16 cellular contexts compared by ENCODE assay signal in the genomic region with DNA sequence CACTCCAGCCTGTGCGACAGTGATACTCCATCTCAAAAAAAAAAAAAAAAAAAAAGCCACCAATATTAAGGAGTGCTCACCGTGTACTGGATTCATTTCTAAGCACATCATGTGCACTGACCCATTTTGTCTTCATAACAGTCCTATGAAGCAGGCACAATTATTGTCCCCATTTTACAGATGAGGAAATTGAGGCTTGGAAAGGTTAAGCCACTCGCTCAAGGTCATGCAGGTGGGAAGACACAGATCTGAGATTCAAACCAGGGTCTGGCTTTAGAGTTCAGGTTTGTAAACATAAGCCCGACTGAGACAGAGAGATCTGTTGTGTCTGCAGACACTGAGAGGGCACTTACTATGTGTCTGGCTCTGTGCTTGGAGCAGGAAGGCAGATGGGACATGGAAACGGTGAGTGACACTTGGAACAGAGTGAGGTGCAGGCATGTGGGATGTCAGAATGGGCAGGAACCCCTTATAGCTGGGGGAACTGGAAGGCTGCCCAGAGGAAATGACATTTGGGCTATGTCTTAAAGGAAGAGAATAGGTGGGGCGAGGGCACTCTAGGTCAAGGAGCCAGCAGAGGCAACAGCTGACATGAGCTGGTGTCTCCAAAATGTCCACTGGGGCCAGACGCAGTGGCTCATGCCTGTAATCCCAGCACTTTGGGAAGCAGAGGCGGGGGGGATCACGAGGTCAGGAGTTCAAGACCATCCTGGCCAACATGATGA.
DNase-seq lines count a peak whose midpoint lies in the region; ATAC-seq, FAIRE-seq and TF ChIP-seq lines count a peak whose summit lies in the region.
"Had no signal": no experiment of that assay in that cellular context is flagged by ENCODE, and none has a peak within 500 bp of the region (broad histone marks: within the 10 kb centered on the region; RNA-seq: fewer than 3 reads in every experiment).

No MANE protein-coding gene starts in this region.

- H3K9me3 ChIP-seq in RWPE2 (ENCODE audit: severe bottlenecking): no peaks in the 10 kb centered on the region

- no peaks in the 10 kb centered on the region for H3K27me3 Mint-ChIP-seq in activated CD4-positive, alpha-beta T cell treated with anti-CD3 and anti-CD28 coated beads, Interleukin-2, amount 10 ng/mL, durations not matched to agents 7 days and 5 days
- H3K27me3 Mint-ChIP-seq in chondrocyte (ENCODE audit: low read depth) (no peaks in the 10 kb centered on the region), nephron progenitor cell (ENCODE audit: low read depth, poor library complexity) (no peaks in the 10 kb centered on the region)

- no peak overlapping the region for H3K4me3 Mint-ChIP-seq in activated CD4-positive, alpha-beta T cell treated with anti-CD3 and anti-CD28 coated beads, Interleukin-2, amount 10 ng/mL, durations not matched to agents 7 days and 5 days
- H3K4me3 Mint-ChIP-seq in chondrocyte (ENCODE audit: unreplicated experiment) (no peak overlapping the region), nephron progenitor cell (no peak overlapping the region)

- peaks cover 2% of the 10 kb centered on the region for H3K9me3 Mint-ChIP-seq in activated CD4-positive, alpha-beta T cell treated with anti-CD3 and anti-CD28 coated beads, Interleukin-2, amount 10 ng/mL, durations not matched to agents 7 days and 5 days
- no peaks in the 10 kb centered on the region for H3K9me3 Mint-ChIP-seq in chondrocyte (ENCODE audit: low read depth)
- no peaks in the 10 kb centered on the region for H3K9me3 Mint-ChIP-seq in nephron progenitor cell

- TF ChIP-seq CTCF in RWPE2 (IDR thresholded peaks at IDR 0.05; ENCODE audit: poor library complexity, severe bottlenecking) (no peak), chondrocyte (IDR thresholded peaks at IDR 0.05) (no peak), nephron progenitor cell (IDR thresholded peaks at IDR 0.05) (no peak)

- no peak overlapping the region for H3K4me3 ChIP-seq in RWPE2 (ENCODE audit: severe bottlenecking)

- peak; percentile 23; the same call in 2 of the 3 replicates for ATAC-seq in RWPE2 (ENCODE audit: low read depth)
- ATAC-seq in GM19397 (IDR thresholded peaks at IDR 0.05; ENCODE audit: unreplicated experiment): no peak
- no peak for ATAC-seq in HG03139 (IDR thresholded peaks at IDR 0.05; ENCODE audit: unreplicated experiment)

- H3K27me3 ChIP-seq in RWPE2 (ENCODE audit: insufficient read depth, poor library complexity, severe bottlenecking): no peaks in the 10 kb centered on the region

- peaks cover 4% of the 10 kb centered on the region for H3K4me1 ChIP-seq in RWPE2 (ENCODE audit: insufficient read depth, poor library complexity, severe bottlenecking)

- CTCF ChIA-PET in activated CD4-positive, alpha-beta T cell treated with anti-CD3 and anti-CD28 coated beads, Interleukin-2, amount 10 ng/mL, durations not matched to agents 7 days and 5 days (lab: Charles Lee): interaction anchor here (0.7 to 1.8 kb wide), 7 partner anchors 12 to 70 kb away, joined by 3 to 6 read pairs (median 3); partner anchors contain the start of gene STK10

- POLR2A ChIA-PET in activated CD4-positive, alpha-beta T cell treated with anti-CD3 and anti-CD28 coated beads, Interleukin-2, amount 10 ng/mL, durations not matched to agents 7 days and 5 days (lab: Charles Lee): interaction anchor here (0.6 kb wide), 1 partner anchor 157 kb away, joined by 4 read pairs; no protein-coding TSS in a partner anchor

- H3K27ac ChIP-seq in RWPE2 (ENCODE audit: poor library complexity, severe bottlenecking): no peak overlapping the region

- peaks cover 17% of the 10 kb centered on the region for H3K36me3 ChIP-seq in RWPE2 (ENCODE audit: low read depth)

- no peak for DNase-seq in activated CD4-positive, alpha-beta T cell treated with anti-CD3 and anti-CD28 coated beads, Interleukin-2, amount 10 ng/mL, durations not matched to agents 7 days and 5 days
- DNase-seq in activated CD4-positive, alpha-beta T cell treated with anti-CD3 and anti-CD28 coated beads for 4 hours: no peak
- DNase-seq in RWPE2 (ENCODE audit: low spot score): no peak
- no peak for DNase-seq in chondrocyte (ENCODE audit: low spot score)
- DNase-seq in nephron progenitor cell: no peak
- DNase-seq in urothelium cell line (ENCODE audit: low spot score): no peak
- DNase-seq: ACHN; activated CD4-positive, alpha-beta T cell treated with anti-CD3 and anti-CD28 coated beads, Interleukin-2, amount 50 U/mL, for 48 hours; amniotic stem cell; DMS53; Karpas-422; NCI-H1930; small intestine had no signal

- peak overlapping the region; percentile 74 for H3K27ac Mint-ChIP-seq in activated CD4-positive, alpha-beta T cell treated with anti-CD3 and anti-CD28 coated beads, Interleukin-2, amount 10 ng/mL, durations not matched to agents 7 days and 5 days
- H3K27ac Mint-ChIP-seq in chondrocyte (ENCODE audit: unreplicated experiment) (peak overlapping the region; percentile 52), nephron progenitor cell (peak overlapping the region; percentile 37)

- peaks cover 64% of the 10 kb centered on the region for H3K4me1 Mint-ChIP-seq in activated CD4-positive, alpha-beta T cell treated with anti-CD3 and anti-CD28 coated beads, Interleukin-2, amount 10 ng/mL, durations not matched to agents 7 days and 5 days
- peaks cover 33% of the 10 kb centered on the region for H3K4me1 Mint-ChIP-seq in chondrocyte (ENCODE audit: low read depth)
- H3K4me1 Mint-ChIP-seq in nephron progenitor cell: peaks cover 11% of the 10 kb centered on the region

- peaks cover 61% of the 10 kb centered on the region for H3K36me3 Mint-ChIP-seq in activated CD4-positive, alpha-beta T cell treated with anti-CD3 and anti-CD28 coated beads, Interleukin-2, amount 10 ng/mL, durations not matched to agents 7 days and 5 days (ENCODE audit: low read depth)
- H3K36me3 Mint-ChIP-seq in chondrocyte (ENCODE audit: low read depth) (peaks cover 16% of the 10 kb centered on the region), nephron progenitor cell (ENCODE audit: low read depth) (peaks cover 14% of the 10 kb centered on the region)

- FAIRE-seq in urothelium cell line (lab: Jason Lieb, UNC): no peak
- FAIRE-seq: islet of Langerhans, small intestine had no signal
